In genomic region chr1:209627349-209628196, GRCh38 we compare ENCODE assay signal across 8 cellular contexts.
A peak's percentile ranks its signal among the peaks of the same experiment; 100 is the strongest.
DNase-seq lines count a peak whose midpoint lies in the region; ATAC-seq lines count a peak whose summit lies in the region.

No MANE protein-coding gene starts in this region.

- DNase-seq in ACHN (peak; percentile 81), NCI-H2227 treated with DMSO at 0.1 percent for 48 hours (lab: John Stamatoyannopoulos, UW) (peak; percentile 65), cerebellar cortex (ENCODE audit: low spot score) (peak; percentile 75), kidney tubule cell (ENCODE audit: low spot score) (peak; percentile 80)
- peak; percentile 63 for DNase-seq in activated CD4-positive, alpha-beta T cell treated with anti-CD3 and anti-CD28 coated beads for 1 hour
- DNase-seq in stimulated activated CD4-positive, alpha-beta T cell treated with anti-CD3 and anti-CD28 coated beads, Interleukin-4, amount 100 ng/mL, for 1 hour = peak; percentile 84

- ATAC-seq in GM18861 (IDR thresholded peaks at IDR 0.05; ENCODE audit: unreplicated experiment) = peak; percentile 80
- ATAC-seq in HG03095 (IDR thresholded peaks at IDR 0.05; ENCODE audit: unreplicated experiment) = peak; percentile 77

- in situ Hi-C loops in ACHN (cut with HindIII; ENCODE audit: low pct_ligation_motif_present, low pct_unique_long_range_greater_than_20kb, low sequenced_read_pairs) = no loop called here

Comparison
In these comparisons a context has a peak if more than half of its experiments do, and no peak if none do; other contexts are left out.
1. Peak in every context shown above with its lines: DNase-seq and ATAC-seq.